ENCODE assay signal across 17 cellular contexts in the genomic region with DNA sequence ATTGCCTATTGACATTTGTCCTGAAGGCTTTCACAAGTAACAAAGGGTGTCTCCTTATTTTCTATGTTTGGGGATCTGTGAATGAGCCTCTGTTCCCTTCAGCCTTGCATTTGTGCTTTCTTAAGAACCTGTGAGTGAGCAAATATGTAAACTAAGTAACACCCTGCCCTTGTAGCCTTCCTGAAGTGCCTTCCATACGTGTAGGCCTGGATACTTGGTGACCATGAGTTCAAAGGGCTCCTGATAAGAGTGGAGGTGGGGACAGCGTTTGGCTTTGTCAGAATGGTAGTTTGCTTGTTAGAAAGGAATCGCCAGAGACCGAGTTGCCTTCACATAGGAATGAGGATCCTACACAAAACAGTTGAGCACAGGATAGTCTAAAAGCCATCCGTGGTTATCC. TPM values are rescaled to one million over a fixed set of nuclear protein-coding genes. Genes with fewer than 3 reads are reported as not detected.
A peak's percentile ranks its signal among the peaks of the same experiment; 100 is the strongest.
DNase-seq lines count a peak whose midpoint lies in the region; ATAC-seq and TF ChIP-seq lines count a peak whose summit lies in the region.
"Had no signal": no experiment of that assay in that cellular context is flagged by ENCODE, and none has a peak within 500 bp of the region (broad histone marks: within the 10 kb centered on the region; RNA-seq: fewer than 3 reads in every experiment).

No MANE protein-coding gene starts in this region.

- no peak for ATAC-seq in activated T-cell treated with anti-CD3 and anti-CD28 coated beads, Interleukin-2, amount 50 U/mL, for 4 hours
- no peak for ATAC-seq in T-helper 17 cell
- no peak for ATAC-seq in stimulated activated naive B cell treated with anti-CD40 and anti-IgM and Interleukin-4, amounts not matched to agents 10 μg/mL and 1 μg/mL and 100 μg/mL, for 72 hours (replicated peaks)
- ATAC-seq: A549, left colon had no signal

- H3K4me2 ChIP-seq in hepatocyte: no peak overlapping the region
- H3K4me2 ChIP-seq: A549 had no signal

- in situ Hi-C loops in G401 (cut with HindIII; ENCODE audit: low sequenced_read_pairs): no loop called here

- H3K36me3 ChIP-seq in hepatocyte (replicated peaks; ENCODE audit: insufficient read depth, low read depth) (peaks cover 10% of the 10 kb centered on the region), BE2C (peaks cover 100% of the 10 kb centered on the region)

- peaks cover 99% of the 10 kb centered on the region for H3K36me3 Mint-ChIP-seq in activated T-cell treated with anti-CD3 and anti-CD28 coated beads, Interleukin-2, amount 50 U/mL, for 24 hours (ENCODE audit: low read depth)
- H3K36me3 Mint-ChIP-seq in activated T-cell treated with anti-CD3 and anti-CD28 coated beads, Interleukin-2, amount 50 U/mL, for 4 hours (ENCODE audit: insufficient read depth): peaks cover 71% of the 10 kb centered on the region
- peaks cover 9% of the 10 kb centered on the region for H3K36me3 Mint-ChIP-seq in T-helper 17 cell (ENCODE audit: low read depth)
- H3K36me3 Mint-ChIP-seq in stimulated activated naive B cell treated with anti-CD40 and anti-IgM and Interleukin-4, amounts not matched to agents 10 μg/mL and 1 μg/mL and 100 μg/mL, for 72 hours: peaks cover 68 to 77% of the 10 kb centered on the region in 2 donors

- H3K4me1 Mint-ChIP-seq in activated T-cell treated with anti-CD3 and anti-CD28 coated beads, Interleukin-2, amount 50 U/mL, for 24 hours (ENCODE audit: low read depth): peaks cover 62% of the 10 kb centered on the region
- peaks cover 52% of the 10 kb centered on the region for H3K4me1 Mint-ChIP-seq in activated T-cell treated with anti-CD3 and anti-CD28 coated beads, Interleukin-2, amount 50 U/mL, for 4 hours (ENCODE audit: low read depth)
- H3K4me1 Mint-ChIP-seq in T-helper 17 cell: peaks cover 49% of the 10 kb centered on the region
- H3K4me1 Mint-ChIP-seq in stimulated activated naive B cell treated with anti-CD40 and anti-IgM and Interleukin-4, amounts not matched to agents 10 μg/mL and 1 μg/mL and 100 μg/mL, for 72 hours: peaks cover 31 to 50% of the 10 kb centered on the region in 2 donors

- WGBS in hepatocyte (ENCODE audit: low lambda C conversion rate, missing lambda C conversion rate): 58% methylated on average over 5 of the region's 5 CpGs

- no peaks in the 10 kb centered on the region for H3K9me3 Mint-ChIP-seq in activated T-cell treated with anti-CD3 and anti-CD28 coated beads, Interleukin-2, amount 50 U/mL, for 24 hours
- no peaks in the 10 kb centered on the region for H3K9me3 Mint-ChIP-seq in activated T-cell treated with anti-CD3 and anti-CD28 coated beads, Interleukin-2, amount 50 U/mL, for 4 hours
- no peaks in the 10 kb centered on the region for H3K9me3 Mint-ChIP-seq in stimulated activated naive B cell treated with anti-CD40 and anti-IgM and Interleukin-4, amounts not matched to agents 10 μg/mL and 1 μg/mL and 100 μg/mL, for 72 hours

- H2AFZ ChIP-seq in hepatocyte: no peak overlapping the region

- H4K20me1 ChIP-seq in hepatocyte (ENCODE audit: insufficient read depth, poor library complexity, severe bottlenecking): peaks cover 4% of the 10 kb centered on the region

- H3K9me2 ChIP-seq in hepatocyte (replicated peaks; ENCODE audit: insufficient read depth): no peaks in the 10 kb centered on the region

- no peak overlapping the region for H3K4me3 Mint-ChIP-seq in activated T-cell treated with anti-CD3 and anti-CD28 coated beads, Interleukin-2, amount 50 U/mL, for 24 hours
- no peak overlapping the region for H3K4me3 Mint-ChIP-seq in activated T-cell treated with anti-CD3 and anti-CD28 coated beads, Interleukin-2, amount 50 U/mL, for 4 hours
- no peak overlapping the region for H3K4me3 Mint-ChIP-seq in T-helper 17 cell
- H3K4me3 Mint-ChIP-seq in stimulated activated naive B cell treated with anti-CD40 and anti-IgM and Interleukin-4, amounts not matched to agents 10 μg/mL and 1 μg/mL and 100 μg/mL, for 72 hours: no peak overlapping the region

- no peak for DNase-seq in activated T-cell treated with anti-CD3 and anti-CD28 coated beads, Interleukin-2, amount 50 U/mL, for 24 hours
- DNase-seq in activated T-cell treated with anti-CD3 and anti-CD28 coated beads, Interleukin-2, amount 50 U/mL, for 4 hours: no peak
- DNase-seq in T-helper 17 cell (no peak), hepatocyte (ENCODE audit: low spot score) (peak; percentile 48), BE2C (no peak), G401 (ENCODE audit: low spot score) (no peak)
- no peak for DNase-seq in stimulated activated naive B cell treated with anti-CD40 and anti-IgM and Interleukin-4, amounts not matched to agents 10 μg/mL and 1 μg/mL and 100 μg/mL, for 72 hours
- DNase-seq in stimulated activated CD4-positive, alpha-beta T cell treated with anti-CD3 and anti-CD28 coated beads, Interleukin-1b, Interleukin-23, amount 100 ng/mL, for 48 hours: no peak
- DNase-seq: anterior cingulate cortex; dermis blood vessel endothelial cell; KBM-7; left colon; NCI-H1417; NCI-H345; OCI-M1; stimulated activated CD4-positive, alpha-beta T cell treated with anti-CD3 and anti-CD28 coated beads, Interleukin-4, amount 100 ng/mL, for 1 hour had no signal

- H3K27me3 ChIP-seq in hepatocyte (no peaks in the 10 kb centered on the region), BE2C (no peaks in the 10 kb centered on the region)

- peaks cover 29% of the 10 kb centered on the region for H3K79me2 ChIP-seq in hepatocyte

- no peak overlapping the region for H3K4me3 ChIP-seq in hepatocyte
- no peak overlapping the region for H3K4me3 ChIP-seq in BE2C (ENCODE audit: low read depth, low read length)
- H3K4me3 ChIP-seq: A549 had no signal

- H3K27me3 Mint-ChIP-seq in activated T-cell treated with anti-CD3 and anti-CD28 coated beads, Interleukin-2, amount 50 U/mL, for 24 hours: no peaks in the 10 kb centered on the region
- H3K27me3 Mint-ChIP-seq in activated T-cell treated with anti-CD3 and anti-CD28 coated beads, Interleukin-2, amount 50 U/mL, for 4 hours (ENCODE audit: low read depth): no peaks in the 10 kb centered on the region
- H3K27me3 Mint-ChIP-seq in T-helper 17 cell: no peaks in the 10 kb centered on the region
- no peaks in the 10 kb centered on the region for H3K27me3 Mint-ChIP-seq in stimulated activated naive B cell treated with anti-CD40 and anti-IgM and Interleukin-4, amounts not matched to agents 10 μg/mL and 1 μg/mL and 100 μg/mL, for 72 hours

- H3K27ac ChIP-seq in hepatocyte: peak overlapping the region; percentile 50
- H3K27ac ChIP-seq: A549 had no signal

- TF ChIP-seq CTCF in hepatocyte (IDR thresholded peaks at IDR 0.05; ENCODE audit: poor library complexity) (no peak), BE2C (IDR thresholded peaks at IDR 0.05; ENCODE audit: low read depth, low read length) (no peak)

- peak overlapping the region; percentile 95 for H3K27ac Mint-ChIP-seq in activated T-cell treated with anti-CD3 and anti-CD28 coated beads, Interleukin-2, amount 50 U/mL, for 24 hours
- peak overlapping the region; percentile 100 for H3K27ac Mint-ChIP-seq in T-helper 17 cell
- H3K27ac Mint-ChIP-seq in stimulated activated naive B cell treated with anti-CD40 and anti-IgM and Interleukin-4, amounts not matched to agents 10 μg/mL and 1 μg/mL and 100 μg/mL, for 72 hours: peak overlapping the region; percentile 93

- H3K9me3 ChIP-seq in T-helper 17 cell (ENCODE audit: control insufficient read depth, low read length, poor library complexity, severe bottlenecking): no peaks in the 10 kb centered on the region
- no peaks in the 10 kb centered on the region for H3K9me3 ChIP-seq in hepatocyte (ENCODE audit: low read depth)
- no peaks in the 10 kb centered on the region for H3K9me3 ChIP-seq in BE2C
- H3K9me3 ChIP-seq: A549 had no signal

- H3K4me1 ChIP-seq in hepatocyte (ENCODE audit: insufficient read depth): peaks cover 24% of the 10 kb centered on the region
- H3K4me1 ChIP-seq in BE2C: no peaks in the 10 kb centered on the region
- H3K4me1 ChIP-seq: A549 had no signal

RNA-seq across cellular contexts. Expression of gene CCDC97, which starts 14.5 kb away (rescaled TPM):
- 10 to 100 TPM; 33.8 to 40.5 (median 35.1) TPM for total RNA-seq in activated T-cell treated with anti-CD3 and anti-CD28 coated beads, Interleukin-2, amount 50 U/mL, for 4 hours
- 10 to 100 TPM; 34.7 to 35.4 TPM for total RNA-seq in T-helper 17 cell
- 11.4 and 15.1 TPM in 2 replicates for total RNA-seq in hepatocyte
- polyA plus RNA-seq in hepatocyte: 24.4 and 32.7 TPM in 2 replicates
- 54.0 TPM for polyA plus RNA-seq in BE2C (2012; ENCODE audit: insufficient read depth, insufficient read length, low read depth)
- 9.3 and 12.3 TPM in 2 replicates for total RNA-seq in G401 (2014; rRNA removed; shearing (Covaris generic))

RNA-seq across cellular contexts. Expression of gene HNRNPUL1, which starts 31.3 kb away (rescaled TPM):
- total RNA-seq in activated T-cell treated with anti-CD3 and anti-CD28 coated beads, Interleukin-2, amount 50 U/mL, for 4 hours: 100 to 1,000 TPM; 224 to 248 (median 238) TPM
- total RNA-seq in T-helper 17 cell: 100 to 1,000 TPM; 316 to 329 TPM
- 92.8 and 98.5 TPM in 2 replicates for total RNA-seq in hepatocyte
- polyA plus RNA-seq in hepatocyte: 111 and 115 TPM in 2 replicates
- polyA plus RNA-seq in BE2C (2012; ENCODE audit: insufficient read depth, insufficient read length, low read depth): 344 TPM
- total RNA-seq in G401 (2014; rRNA removed; shearing (Covaris generic)): 85.0 and 116 TPM in 2 replicates

RNA-seq across cellular contexts. Expression of gene TGFB1, which starts 58.2 kb away (rescaled TPM):
- total RNA-seq in activated T-cell treated with anti-CD3 and anti-CD28 coated beads, Interleukin-2, amount 50 U/mL, for 4 hours: 100 to 1,000 TPM; 134 to 168 (median 142) TPM
- total RNA-seq in T-helper 17 cell (100 to 1,000 TPM; 408 to 431 TPM), hepatocyte (15.7 and 17.1 TPM in 2 replicates)
- 122 and 152 TPM in 2 replicates for polyA plus RNA-seq in hepatocyte
- polyA plus RNA-seq in BE2C (2012; ENCODE audit: insufficient read depth, insufficient read length, low read depth): 115 TPM
- 5.7 and 10.1 TPM in 2 replicates for total RNA-seq in G401 (2014; rRNA removed; shearing (Covaris generic))
